1 cellular context compared by ENCODE assay signal in the genomic region with DNA sequence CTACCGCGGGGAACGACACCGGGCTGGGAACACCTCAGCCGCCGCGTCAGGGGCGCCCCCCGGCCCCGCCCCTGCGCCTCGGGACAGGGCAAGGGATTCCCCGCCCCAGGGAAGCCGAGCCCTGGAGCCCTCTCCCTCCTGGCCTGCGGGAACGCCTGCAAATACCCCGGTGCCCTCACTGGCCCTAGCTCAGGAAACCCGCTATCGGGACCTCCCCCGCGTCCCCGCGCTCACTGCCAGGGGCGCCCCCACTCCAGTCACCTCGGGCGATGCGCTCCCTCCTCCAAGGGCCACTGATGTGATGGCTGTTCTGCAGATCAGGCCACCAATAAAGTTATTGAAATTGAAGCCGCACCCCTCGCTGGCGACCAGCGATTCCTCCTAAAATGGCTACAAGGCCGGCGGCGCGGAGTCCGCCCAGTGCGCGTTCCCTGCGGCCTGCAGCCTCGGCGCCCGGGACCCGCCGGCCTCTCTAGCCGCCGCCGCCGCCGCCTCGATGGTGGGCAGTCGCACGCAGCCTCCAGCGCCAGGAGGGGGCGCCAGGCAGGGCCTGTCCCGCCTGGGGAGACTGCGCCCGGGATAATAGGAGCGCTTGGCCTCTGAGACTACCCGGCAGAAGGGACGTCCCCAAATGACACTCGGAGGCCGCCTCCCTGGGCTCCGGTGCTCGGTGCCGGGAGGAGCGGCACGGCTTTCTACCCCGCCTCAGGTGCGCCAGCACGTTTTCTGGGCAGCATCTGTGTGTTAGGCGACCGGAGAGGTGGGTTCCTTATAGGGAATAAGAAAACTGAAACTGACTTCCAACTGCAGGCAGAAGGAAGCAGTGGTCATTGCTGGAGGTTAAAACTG.
TF ChIP-seq lines count a peak whose summit lies in the region.

A gene with protein sequence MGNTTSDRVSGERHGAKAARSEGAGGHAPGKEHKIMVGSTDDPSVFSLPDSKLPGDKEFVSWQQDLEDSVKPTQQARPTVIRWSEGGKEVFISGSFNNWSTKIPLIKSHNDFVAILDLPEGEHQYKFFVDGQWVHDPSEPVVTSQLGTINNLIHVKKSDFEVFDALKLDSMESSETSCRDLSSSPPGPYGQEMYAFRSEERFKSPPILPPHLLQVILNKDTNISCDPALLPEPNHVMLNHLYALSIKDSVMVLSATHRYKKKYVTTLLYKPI (minus strand): TSS at position 303 of the 849 bp plus-strand sequence. CDS start 326 bp downstream, outside the sequence.

TF ChIP-seq in HepG2, 621 proteins besides CTCF, POLR2A, EP300 and RAD21 (continued from another document and continues in another):
- peak; percentile 42; the same call in 1 of the 2 replicates for TF ChIP-seq NCOA2 (CRISPR knock-in tag; IDR thresholded peaks at IDR 0.05)
- TF ChIP-seq ZNF782 (CRISPR knock-in tag; IDR thresholded peaks at IDR 0.05; ENCODE audit: borderline replicate concordance) = peak; percentile 73; the same call in 1 of the 2 replicates
- TF ChIP-seq, protein P1, sequence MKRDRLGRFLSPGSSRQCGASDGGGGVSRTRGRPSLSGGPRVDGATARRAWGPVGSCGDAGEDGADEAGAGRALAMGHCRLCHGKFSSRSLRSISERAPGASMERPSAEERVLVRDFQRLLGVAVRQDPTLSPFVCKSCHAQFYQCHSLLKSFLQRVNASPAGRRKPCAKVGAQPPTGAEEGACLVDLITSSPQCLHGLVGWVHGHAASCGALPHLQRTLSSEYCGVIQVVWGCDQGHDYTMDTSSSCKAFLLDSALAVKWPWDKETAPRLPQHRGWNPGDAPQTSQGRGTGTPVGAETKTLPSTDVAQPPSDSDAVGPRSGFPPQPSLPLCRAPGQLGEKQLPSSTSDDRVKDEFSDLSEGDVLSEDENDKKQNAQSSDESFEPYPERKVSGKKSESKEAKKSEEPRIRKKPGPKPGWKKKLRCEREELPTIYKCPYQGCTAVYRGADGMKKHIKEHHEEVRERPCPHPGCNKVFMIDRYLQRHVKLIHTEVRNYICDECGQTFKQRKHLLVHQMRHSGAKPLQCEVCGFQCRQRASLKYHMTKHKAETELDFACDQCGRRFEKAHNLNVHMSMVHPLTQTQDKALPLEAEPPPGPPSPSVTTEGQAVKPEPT (CRISPR knock-in tag; IDR thresholded peaks at IDR 0.05; ENCODE audit: low read depth) = 0 out of 2 replicates have a peak, but pooled peaks have one; percentile 70
- TF ChIP-seq, protein P2, sequence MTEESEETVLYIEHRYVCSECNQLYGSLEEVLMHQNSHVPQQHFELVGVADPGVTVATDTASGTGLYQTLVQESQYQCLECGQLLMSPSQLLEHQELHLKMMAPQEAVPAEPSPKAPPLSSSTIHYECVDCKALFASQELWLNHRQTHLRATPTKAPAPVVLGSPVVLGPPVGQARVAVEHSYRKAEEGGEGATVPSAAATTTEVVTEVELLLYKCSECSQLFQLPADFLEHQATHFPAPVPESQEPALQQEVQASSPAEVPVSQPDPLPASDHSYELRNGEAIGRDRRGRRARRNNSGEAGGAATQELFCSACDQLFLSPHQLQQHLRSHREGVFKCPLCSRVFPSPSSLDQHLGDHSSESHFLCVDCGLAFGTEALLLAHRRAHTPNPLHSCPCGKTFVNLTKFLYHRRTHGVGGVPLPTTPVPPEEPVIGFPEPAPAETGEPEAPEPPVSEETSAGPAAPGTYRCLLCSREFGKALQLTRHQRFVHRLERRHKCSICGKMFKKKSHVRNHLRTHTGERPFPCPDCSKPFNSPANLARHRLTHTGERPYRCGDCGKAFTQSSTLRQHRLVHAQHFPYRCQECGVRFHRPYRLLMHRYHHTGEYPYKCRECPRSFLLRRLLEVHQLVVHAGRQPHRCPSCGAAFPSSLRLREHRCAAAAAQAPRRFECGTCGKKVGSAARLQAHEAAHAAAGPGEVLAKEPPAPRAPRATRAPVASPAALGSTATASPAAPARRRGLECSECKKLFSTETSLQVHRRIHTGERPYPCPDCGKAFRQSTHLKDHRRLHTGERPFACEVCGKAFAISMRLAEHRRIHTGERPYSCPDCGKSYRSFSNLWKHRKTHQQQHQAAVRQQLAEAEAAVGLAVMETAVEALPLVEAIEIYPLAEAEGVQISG (CRISPR knock-in tag; IDR thresholded peaks at IDR 0.05) = peak; percentile 99
- TF ChIP-seq NR1H2 (CRISPR knock-in tag; IDR thresholded peaks at IDR 0.05; ENCODE audit: borderline replicate concordance, low read depth) = 0 out of 2 replicates have a peak, but pooled peaks have one; percentile 58
- peak; percentile 90 for TF ChIP-seq KAT8 (CRISPR knock-in tag; IDR thresholded peaks at IDR 0.05)
- TF ChIP-seq, protein P3, sequence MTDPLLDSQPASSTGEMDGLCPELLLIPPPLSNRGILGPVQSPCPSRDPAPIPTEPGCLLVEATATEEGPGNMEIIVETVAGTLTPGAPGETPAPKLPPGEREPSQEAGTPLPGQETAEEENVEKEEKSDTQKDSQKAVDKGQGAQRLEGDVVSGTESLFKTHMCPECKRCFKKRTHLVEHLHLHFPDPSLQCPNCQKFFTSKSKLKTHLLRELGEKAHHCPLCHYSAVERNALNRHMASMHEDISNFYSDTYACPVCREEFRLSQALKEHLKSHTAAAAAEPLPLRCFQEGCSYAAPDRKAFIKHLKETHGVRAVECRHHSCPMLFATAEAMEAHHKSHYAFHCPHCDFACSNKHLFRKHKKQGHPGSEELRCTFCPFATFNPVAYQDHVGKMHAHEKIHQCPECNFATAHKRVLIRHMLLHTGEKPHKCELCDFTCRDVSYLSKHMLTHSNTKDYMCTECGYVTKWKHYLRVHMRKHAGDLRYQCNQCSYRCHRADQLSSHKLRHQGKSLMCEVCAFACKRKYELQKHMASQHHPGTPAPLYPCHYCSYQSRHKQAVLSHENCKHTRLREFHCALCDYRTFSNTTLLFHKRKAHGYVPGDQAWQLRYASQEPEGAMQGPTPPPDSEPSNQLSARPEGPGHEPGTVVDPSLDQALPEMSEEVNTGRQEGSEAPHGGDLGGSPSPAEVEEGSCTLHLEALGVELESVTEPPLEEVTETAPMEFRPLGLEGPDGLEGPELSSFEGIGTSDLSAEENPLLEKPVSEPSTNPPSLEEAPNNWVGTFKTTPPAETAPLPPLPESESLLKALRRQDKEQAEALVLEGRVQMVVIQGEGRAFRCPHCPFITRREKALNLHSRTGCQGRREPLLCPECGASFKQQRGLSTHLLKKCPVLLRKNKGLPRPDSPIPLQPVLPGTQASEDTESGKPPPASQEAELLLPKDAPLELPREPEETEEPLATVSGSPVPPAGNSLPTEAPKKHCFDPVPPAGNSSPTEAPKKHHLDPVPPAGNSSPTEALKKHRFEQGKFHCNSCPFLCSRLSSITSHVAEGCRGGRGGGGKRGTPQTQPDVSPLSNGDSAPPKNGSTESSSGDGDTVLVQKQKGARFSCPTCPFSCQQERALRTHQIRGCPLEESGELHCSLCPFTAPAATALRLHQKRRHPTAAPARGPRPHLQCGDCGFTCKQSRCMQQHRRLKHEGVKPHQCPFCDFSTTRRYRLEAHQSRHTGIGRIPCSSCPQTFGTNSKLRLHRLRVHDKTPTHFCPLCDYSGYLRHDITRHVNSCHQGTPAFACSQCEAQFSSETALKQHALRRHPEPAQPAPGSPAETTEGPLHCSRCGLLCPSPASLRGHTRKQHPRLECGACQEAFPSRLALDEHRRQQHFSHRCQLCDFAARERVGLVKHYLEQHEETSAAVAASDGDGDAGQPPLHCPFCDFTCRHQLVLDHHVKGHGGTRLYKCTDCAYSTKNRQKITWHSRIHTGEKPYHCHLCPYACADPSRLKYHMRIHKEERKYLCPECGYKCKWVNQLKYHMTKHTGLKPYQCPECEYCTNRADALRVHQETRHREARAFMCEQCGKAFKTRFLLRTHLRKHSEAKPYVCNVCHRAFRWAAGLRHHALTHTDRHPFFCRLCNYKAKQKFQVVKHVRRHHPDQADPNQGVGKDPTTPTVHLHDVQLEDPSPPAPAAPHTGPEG (CRISPR knock-in tag; IDR thresholded peaks at IDR 0.05) = 0 out of 2 replicates have a peak, but pooled peaks have one; percentile 42
- TF ChIP-seq ZBTB7A (CRISPR knock-in tag; IDR thresholded peaks at IDR 0.05) = peak; percentile 74
- TF ChIP-seq ZNF547 (CRISPR knock-in tag; IDR thresholded peaks at IDR 0.05) = peak; percentile 93
- TF ChIP-seq THYN1 (CRISPR knock-in tag; IDR thresholded peaks at IDR 0.05; ENCODE audit: borderline replicate concordance, low read depth) = no peak
- TF ChIP-seq ZNF510 (CRISPR knock-in tag; IDR thresholded peaks at IDR 0.05; ENCODE audit: low read depth) = 0 out of 2 replicates have a peak, but pooled peaks have one; percentile 38
- peak; percentile 58 for TF ChIP-seq ZNF777 (CRISPR knock-in tag; IDR thresholded peaks at IDR 0.05)
- peak; percentile 60; the same call in 1 of the 2 replicates for TF ChIP-seq SMC3 (IDR thresholded peaks at IDR 0.05; ENCODE audit: low read length)
- TF ChIP-seq, protein P4, sequence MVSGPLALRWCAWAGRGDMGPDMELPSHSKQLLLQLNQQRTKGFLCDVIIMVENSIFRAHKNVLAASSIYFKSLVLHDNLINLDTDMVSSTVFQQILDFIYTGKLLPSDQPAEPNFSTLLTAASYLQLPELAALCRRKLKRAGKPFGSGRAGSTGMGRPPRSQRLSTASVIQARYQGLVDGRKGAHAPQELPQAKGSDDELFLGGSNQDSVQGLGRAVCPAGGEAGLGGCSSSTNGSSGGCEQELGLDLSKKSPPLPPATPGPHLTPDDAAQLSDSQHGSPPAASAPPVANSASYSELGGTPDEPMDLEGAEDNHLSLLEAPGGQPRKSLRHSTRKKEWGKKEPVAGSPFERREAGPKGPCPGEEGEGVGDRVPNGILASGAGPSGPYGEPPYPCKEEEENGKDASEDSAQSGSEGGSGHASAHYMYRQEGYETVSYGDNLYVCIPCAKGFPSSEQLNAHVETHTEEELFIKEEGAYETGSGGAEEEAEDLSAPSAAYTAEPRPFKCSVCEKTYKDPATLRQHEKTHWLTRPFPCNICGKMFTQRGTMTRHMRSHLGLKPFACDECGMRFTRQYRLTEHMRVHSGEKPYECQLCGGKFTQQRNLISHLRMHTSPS (CRISPR knock-in tag; IDR thresholded peaks at IDR 0.05; ENCODE audit: low read depth) = peak; percentile 77; the same call in 1 of the 2 replicates
- TF ChIP-seq JUN (CRISPR knock-in tag; IDR thresholded peaks at IDR 0.05) = peak; percentile 59
- peak; percentile 84 for TF ChIP-seq ZNF703 (CRISPR knock-in tag; IDR thresholded peaks at IDR 0.05; ENCODE audit: borderline replicate concordance)
- peak; percentile 89 for TF ChIP-seq YEATS4 (CRISPR knock-in tag; IDR thresholded peaks at IDR 0.05; ENCODE audit: borderline replicate concordance)
- TF ChIP-seq NR2F2 (IDR thresholded peaks at IDR 0.05; ENCODE audit: borderline replicate concordance, low read depth) = no peak
- TF ChIP-seq PAX8 (CRISPR knock-in tag; IDR thresholded peaks at IDR 0.05; ENCODE audit: borderline replicate concordance) = peak; percentile 88; the same call in 1 of the 2 replicates
- TF ChIP-seq, protein P5, sequence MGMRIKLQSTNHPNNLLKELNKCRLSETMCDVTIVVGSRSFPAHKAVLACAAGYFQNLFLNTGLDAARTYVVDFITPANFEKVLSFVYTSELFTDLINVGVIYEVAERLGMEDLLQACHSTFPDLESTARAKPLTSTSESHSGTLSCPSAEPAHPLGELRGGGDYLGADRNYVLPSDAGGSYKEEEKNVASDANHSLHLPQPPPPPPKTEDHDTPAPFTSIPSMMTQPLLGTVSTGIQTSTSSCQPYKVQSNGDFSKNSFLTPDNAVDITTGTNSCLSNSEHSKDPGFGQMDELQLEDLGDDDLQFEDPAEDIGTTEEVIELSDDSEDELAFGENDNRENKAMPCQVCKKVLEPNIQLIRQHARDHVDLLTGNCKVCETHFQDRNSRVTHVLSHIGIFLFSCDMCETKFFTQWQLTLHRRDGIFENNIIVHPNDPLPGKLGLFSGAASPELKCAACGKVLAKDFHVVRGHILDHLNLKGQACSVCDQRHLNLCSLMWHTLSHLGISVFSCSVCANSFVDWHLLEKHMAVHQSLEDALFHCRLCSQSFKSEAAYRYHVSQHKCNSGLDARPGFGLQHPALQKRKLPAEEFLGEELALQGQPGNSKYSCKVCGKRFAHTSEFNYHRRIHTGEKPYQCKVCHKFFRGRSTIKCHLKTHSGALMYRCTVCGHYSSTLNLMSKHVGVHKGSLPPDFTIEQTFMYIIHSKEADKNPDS (CRISPR knock-in tag; IDR thresholded peaks at IDR 0.05) = peak; percentile 83; the same call in 1 of the 2 replicates
- TF ChIP-seq ZNF747 (CRISPR knock-in tag; IDR thresholded peaks at IDR 0.05; ENCODE audit: borderline replicate concordance) = peak; percentile 60
- TF ChIP-seq, protein P6, sequence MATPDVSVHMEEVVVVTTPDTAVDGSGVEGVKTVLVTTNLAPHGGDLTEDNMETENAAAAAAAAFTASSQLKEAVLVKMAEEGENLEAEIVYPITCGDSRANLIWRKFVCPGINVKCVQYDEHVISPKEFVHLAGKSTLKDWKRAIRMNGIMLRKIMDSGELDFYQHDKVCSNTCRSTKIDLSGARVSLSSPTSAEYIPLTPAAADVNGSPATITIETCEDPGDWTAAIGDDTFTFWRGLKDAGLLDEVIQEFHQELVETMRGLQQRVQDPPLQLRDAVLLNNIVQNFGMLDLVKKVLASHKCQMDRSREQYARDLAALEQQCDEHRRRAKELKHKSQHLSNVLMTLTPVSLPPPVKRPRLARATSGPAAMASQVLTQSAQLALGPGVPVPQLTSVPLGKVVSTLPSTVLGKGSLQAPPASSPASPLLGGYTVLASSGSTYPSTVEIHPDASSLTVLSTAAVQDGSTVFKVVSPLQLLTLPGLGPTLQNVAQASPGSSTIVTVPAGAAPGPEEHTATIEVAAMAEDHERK (CRISPR knock-in tag; IDR thresholded peaks at IDR 0.05; ENCODE audit: low read depth) = peak; percentile 44; the same call in 1 of the 2 replicates
- TF ChIP-seq ZNF737 (CRISPR knock-in tag; IDR thresholded peaks at IDR 0.05; ENCODE audit: borderline replicate concordance) = peak; percentile 56; the same call in 1 of the 2 replicates
- TF ChIP-seq, protein P7, sequence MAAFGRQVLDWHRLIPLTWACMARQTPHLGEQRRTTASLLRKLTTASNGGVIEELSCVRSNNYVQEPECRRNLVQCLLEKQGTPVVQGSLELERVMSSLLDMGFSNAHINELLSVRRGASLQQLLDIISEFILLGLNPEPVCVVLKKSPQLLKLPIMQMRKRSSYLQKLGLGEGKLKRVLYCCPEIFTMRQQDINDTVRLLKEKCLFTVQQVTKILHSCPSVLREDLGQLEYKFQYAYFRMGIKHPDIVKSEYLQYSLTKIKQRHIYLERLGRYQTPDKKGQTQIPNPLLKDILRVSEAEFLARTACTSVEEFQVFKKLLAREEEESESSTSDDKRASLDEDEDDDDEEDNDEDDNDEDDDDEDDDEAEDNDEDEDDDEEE (CRISPR knock-in tag; IDR thresholded peaks at IDR 0.05) = 0 out of 2 replicates have a peak, but pooled peaks have one; percentile 84
- TF ChIP-seq TSC22D2 (CRISPR knock-in tag; IDR thresholded peaks at IDR 0.05; ENCODE audit: borderline replicate concordance) = 0 out of 2 replicates have a peak, but pooled peaks have one; percentile 29
